Comparison of ENCODE assay signal across 17 cellular contexts in the genomic region with DNA sequence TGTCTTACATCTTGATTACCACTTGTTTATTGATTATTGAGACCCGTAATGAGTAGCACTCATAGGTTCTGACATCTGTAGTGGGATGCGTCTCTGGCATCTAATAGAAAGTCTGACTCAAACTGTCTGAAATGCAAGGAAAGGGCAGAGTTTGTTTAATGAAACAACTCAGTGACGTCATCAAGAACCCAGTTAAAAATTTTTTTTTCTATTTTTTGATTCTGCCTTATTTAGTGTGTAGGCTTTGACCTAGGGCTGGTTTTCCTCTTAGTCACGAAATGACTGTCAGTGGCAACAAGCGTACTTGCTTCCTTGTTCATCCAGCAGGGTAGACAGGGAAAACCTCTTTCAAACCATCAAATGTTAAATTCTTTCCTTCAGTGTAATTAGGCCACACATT. TPM values are rescaled to one million over a fixed set of nuclear protein-coding genes. Genes with fewer than 3 reads are reported as not detected.
DNase-seq lines count a peak whose midpoint lies in the region; ATAC-seq lines count a peak whose summit lies in the region.
"Had no signal": no experiment of that assay in that cellular context is flagged by ENCODE, and none has a peak within 500 bp of the region (broad histone marks: within the 10 kb centered on the region; RNA-seq: fewer than 3 reads in every experiment).

No MANE protein-coding gene starts in this region.

- CTCF ChIA-PET in activated naive CD4-positive, alpha-beta T cell treated with anti-CD3 and anti-CD28 coated beads, Interleukin-2, amount 10 ng/mL, durations not matched to agents 7 days and 5 days (lab: Charles Lee): no interaction called here

- H3K4me1 ChIP-seq in right cardiac atrium (ENCODE audit: control insufficient read depth, insufficient read depth, low read length): no peaks in the 10 kb centered on the region

- DNase-seq in A172 (ENCODE audit: low spot score) (peak; percentile 62), GM04504 (ENCODE audit: low read depth) (peak; percentile 53), amniotic epithelial cell (ENCODE audit: low read depth) (peak; percentile 85), fibroblast of the conjunctiva (ENCODE audit: low read depth) (peak; percentile 56), right cardiac atrium (no peak), T-helper 2 cell (no peak)
- no peak for DNase-seq in activated CD8-positive, alpha-beta memory T cell treated with anti-CD3 and anti-CD28 coated beads, Interleukin-2, amount 50 U/mL, for 48 hours
- DNase-seq in activated naive CD4-positive, alpha-beta T cell treated with anti-CD3 and anti-CD28 coated beads, Interleukin-2, amount 10 ng/mL, durations not matched to agents 7 days and 5 days: no peak
- DNase-seq: activated CD4-positive, alpha-beta memory T cell treated with anti-CD3 and anti-CD28 coated beads, Interleukin-2, amount 10 ng/mL, durations not matched to agents 7 days and 5 days; activated naive CD4-positive, alpha-beta T cell; dermis blood vessel endothelial cell; GF-D8; head of caudate nucleus; NCI-H1048; NCI-H2227 treated with DMSO at 0.1 percent for 48 hours had no signal

- H3K4me1 Mint-ChIP-seq in activated naive CD4-positive, alpha-beta T cell treated with anti-CD3 and anti-CD28 coated beads, Interleukin-2, amount 10 ng/mL, durations not matched to agents 7 days and 5 days: peaks cover 13% of the 10 kb centered on the region

- H3K4me3 ChIP-seq in right cardiac atrium (ENCODE audit: low read length): no peak overlapping the region

- WGBS in right cardiac atrium: 82% methylated on average over 5 of the region's 5 CpGs

- no peak for ATAC-seq in right cardiac atrium

- no peak overlapping the region for H3K27ac ChIP-seq in right cardiac atrium (ENCODE audit: low read length)
- H3K27ac ChIP-seq: HL-60 had no signal

- H3K27me3 Mint-ChIP-seq in activated naive CD4-positive, alpha-beta T cell treated with anti-CD3 and anti-CD28 coated beads, Interleukin-2, amount 10 ng/mL, durations not matched to agents 7 days and 5 days: peaks cover 12% of the 10 kb centered on the region
- H3K27me3 Mint-ChIP-seq: B cell had no signal

- H3K27ac Mint-ChIP-seq in activated naive CD4-positive, alpha-beta T cell treated with anti-CD3 and anti-CD28 coated beads, Interleukin-2, amount 10 ng/mL, durations not matched to agents 7 days and 5 days: no peak overlapping the region
- H3K27ac Mint-ChIP-seq: activated CD4-positive, alpha-beta memory T cell treated with anti-CD3 and anti-CD28 coated beads, Interleukin-2, amount 10 ng/mL, durations not matched to agents 7 days and 5 days; B cell had no signal

- no peaks in the 10 kb centered on the region for H3K9me3 ChIP-seq in right cardiac atrium (ENCODE audit: control insufficient read depth, low read length)

- no peak overlapping the region for H3K4me3 Mint-ChIP-seq in activated naive CD4-positive, alpha-beta T cell treated with anti-CD3 and anti-CD28 coated beads, Interleukin-2, amount 10 ng/mL, durations not matched to agents 7 days and 5 days
- H3K4me3 Mint-ChIP-seq: activated CD4-positive, alpha-beta memory T cell treated with anti-CD3 and anti-CD28 coated beads, Interleukin-2, amount 10 ng/mL, durations not matched to agents 7 days and 5 days; B cell had no signal

- H3K27me3 ChIP-seq in right cardiac atrium (ENCODE audit: control insufficient read depth, insufficient read depth): no peaks in the 10 kb centered on the region

- no peaks in the 10 kb centered on the region for H3K36me3 Mint-ChIP-seq in activated naive CD4-positive, alpha-beta T cell treated with anti-CD3 and anti-CD28 coated beads, Interleukin-2, amount 10 ng/mL, durations not matched to agents 7 days and 5 days

- intact Hi-C loops in right cardiac atrium (cut with DNase I): loop anchor here in 1 of 4 donors (10.0 kb wide), 1 partner anchor 242 kb away; no protein-coding TSS in a partner anchor

- H3K9me3 Mint-ChIP-seq in activated naive CD4-positive, alpha-beta T cell treated with anti-CD3 and anti-CD28 coated beads, Interleukin-2, amount 10 ng/mL, durations not matched to agents 7 days and 5 days: no peaks in the 10 kb centered on the region
- H3K9me3 Mint-ChIP-seq: activated CD4-positive, alpha-beta memory T cell treated with anti-CD3 and anti-CD28 coated beads, Interleukin-2, amount 10 ng/mL, durations not matched to agents 7 days and 5 days had no signal

RNA-seq across cellular contexts. Expression of a gene that starts 3.1 kb away (rescaled TPM):
- total RNA-seq in A172 (2014; rRNA removed; shearing (Covaris generic)): 1.6 and 2.4 TPM in 2 replicates
- 10 to 100 TPM; 11.2 to 15.9 (median 14.8) TPM for total RNA-seq in right cardiac atrium
- 3.3 TPM for polyA plus RNA-seq in right cardiac atrium

Comparison
In these comparisons a context has a peak if more than half of its experiments do, and no peak if none do; other contexts are left out.
1. DNase-seq: peak in A172 (single experiment), GM04504 (single experiment), amniotic epithelial cell (single experiment) and fibroblast of the conjunctiva (single experiment); none in activated CD8-positive, alpha-beta memory T cell treated with anti-CD3 and anti-CD28 coated beads, Interleukin-2, amount 50 U/mL, for 48 hours (single experiment), right cardiac atrium (0 of 3), activated naive CD4-positive, alpha-beta T cell treated with anti-CD3 and anti-CD28 coated beads, Interleukin-2, amount 10 ng/mL, durations not matched to agents 7 days and 5 days (single experiment) and T-helper 2 cell (0 of 5).